Comparison of ENCODE assay signal across 25 cellular contexts in genomic region chr2:143333847-143334246, GRCh38.
DNase-seq lines count a peak whose midpoint lies in the region; ATAC-seq, FAIRE-seq and TF ChIP-seq lines count a peak whose summit lies in the region.
"Had no signal": no experiment of that assay in that cellular context is flagged by ENCODE, and none has a peak within 500 bp of the region (broad histone marks: within the 10 kb centered on the region; RNA-seq: fewer than 3 reads in every experiment).

No MANE protein-coding gene starts in this region.

- peak overlapping the region; percentile 77 for H3K27ac ChIP-seq in 22Rv1
- no peak overlapping the region for H3K27ac ChIP-seq in neural progenitor cell
- H3K27ac ChIP-seq in kidney (ENCODE audit: low read depth in 2 of 2, low read length in 2 of 2) = no peak overlapping the region
- H3K27ac ChIP-seq: BLaER1, PC-9, SJSA1 had no signal

- H3K4me3 ChIP-seq in LNCaP clone FGC (ENCODE audit: low read depth, low read length) = peak overlapping the region; percentile 39
- H3K4me3 ChIP-seq in neural progenitor cell = no peak overlapping the region
- no peak overlapping the region for H3K4me3 ChIP-seq in kidney (ENCODE audit: low read length in 2 of 2)
- H3K4me3 ChIP-seq: BLaER1, GM23338, PC-9, SJSA1 had no signal

- peak overlapping the region; percentile 42 for H2AFZ ChIP-seq in neural progenitor cell (replicated peaks)
- H2AFZ ChIP-seq: PC-9 had no signal

- no peaks in the 10 kb centered on the region for H3K9me3 Mint-ChIP-seq in central memory CD8-positive, alpha-beta T cell
- H3K9me3 Mint-ChIP-seq in neural progenitor cell = no peaks in the 10 kb centered on the region
- H3K9me3 Mint-ChIP-seq: CD4-positive, CD25-positive, alpha-beta regulatory T cell; GM23338; H9 had no signal

- DNase-seq in LNCaP clone FGC (ENCODE audit: low read depth) (no peak), neural progenitor cell (ENCODE audit: low spot score) (no peak), COLO668 (lab: John Stamatoyannopoulos, UW; ENCODE audit: unreplicated experiment) (no peak), kidney (no peak)
- no peak for DNase-seq in central memory CD8-positive, alpha-beta T cell (ENCODE audit: low spot score in 2 of 2)
- DNase-seq in NK-92 treated with Interleukin-12 subunit alpha and Interleukin-12 subunit beta, amount 100 ng/mL, for 24 hours (lab: John Stamatoyannopoulos, UW) = no peak
- DNase-seq: CD4-positive, CD25-positive, alpha-beta regulatory T cell; COR-L47; H9; Kasumi-1; MV-4-11; NCI-H1105; NCI-H1436 treated with DMSO at 0.1 percent for 48 hours; NCI-H187 treated with DMSO at 0.1 percent for 48 hours; NCI-H524; NCI-H748 treated with DMSO at 0.1 percent for 48 hours; PC-9; Right ventricle myocardium superior had no signal

- H3K27me3 Mint-ChIP-seq in central memory CD8-positive, alpha-beta T cell = no peaks in the 10 kb centered on the region
- H3K27me3 Mint-ChIP-seq in neural progenitor cell (ENCODE audit: insufficient read depth, low read depth) = peaks cover 2% of the 10 kb centered on the region
- H3K27me3 Mint-ChIP-seq: CD4-positive, CD25-positive, alpha-beta regulatory T cell had no signal

- H3K36me3 Mint-ChIP-seq in central memory CD8-positive, alpha-beta T cell (ENCODE audit: insufficient read depth) = peaks cover 1% of the 10 kb centered on the region
- H3K36me3 Mint-ChIP-seq in neural progenitor cell = no peaks in the 10 kb centered on the region

- H3K27me3 ChIP-seq in neural progenitor cell = no peaks in the 10 kb centered on the region
- H3K27me3 ChIP-seq: BLaER1, SJSA1 had no signal

- H3K36me3 ChIP-seq in neural progenitor cell = no peaks in the 10 kb centered on the region
- H3K36me3 ChIP-seq in kidney (ENCODE audit: control insufficient read depth in 1 of 2, insufficient read depth in 2 of 2, low read length in 2 of 2) = no peaks in the 10 kb centered on the region
- H3K36me3 ChIP-seq: BLaER1, SJSA1 had no signal

- peaks cover 65% of the 10 kb centered on the region for H3K4me1 Mint-ChIP-seq in central memory CD8-positive, alpha-beta T cell
- H3K4me1 Mint-ChIP-seq in neural progenitor cell = no peaks in the 10 kb centered on the region
- H3K4me1 Mint-ChIP-seq: GM23338, H9 had no signal

- H3K9ac ChIP-seq in neural progenitor cell (no peak overlapping the region), kidney (ENCODE audit: low read length in 2 of 2) (no peak overlapping the region)
- H3K9ac ChIP-seq: BLaER1 had no signal

- ATAC-seq in central memory CD8-positive, alpha-beta T cell (replicated peaks; ENCODE audit: extremely low read depth, poor library complexity, severe bottlenecking) = peak; percentile 43
- ATAC-seq: GM23338, HepG2 had no signal

- no peaks in the 10 kb centered on the region for H3F3A ChIP-seq in neural progenitor cell (ENCODE audit: low read depth)

- H3K4me3 Mint-ChIP-seq in central memory CD8-positive, alpha-beta T cell = no peak overlapping the region
- no peak overlapping the region for H3K4me3 Mint-ChIP-seq in neural progenitor cell
- H3K4me3 Mint-ChIP-seq: CD4-positive, CD25-positive, alpha-beta regulatory T cell; GM23338; H9 had no signal

- intact Hi-C loops in kidney (cut with DNase I) = no loop called here

- H3K4me1 ChIP-seq in neural progenitor cell = no peaks in the 10 kb centered on the region
- H3K4me1 ChIP-seq in kidney (ENCODE audit: control insufficient read depth in 1 of 2, insufficient read depth in 1 of 2, low read depth in 1 of 2, low read length in 2 of 2) = no peaks in the 10 kb centered on the region
- H3K4me1 ChIP-seq: BLaER1, SJSA1 had no signal

- FAIRE-seq in kidney (lab: Jason Lieb, UNC) = no peak
- FAIRE-seq: A204.1, G401.6, HepG2 had no signal

- TF ChIP-seq CTCF in 22Rv1 (IDR thresholded peaks at IDR 0.05) (no peak), LNCaP clone FGC (IDR thresholded peaks at IDR 0.05; ENCODE audit: control insufficient read depth, extremely low read depth, insufficient read depth) (no peak), neural progenitor cell (IDR thresholded peaks at IDR 0.05) (no peak), kidney (IDR thresholded peaks at IDR 0.05; ENCODE audit: borderline replicate concordance, extremely low read depth, insufficient read depth) (no peak)

- no peak overlapping the region for H3K4me2 ChIP-seq in neural progenitor cell
- H3K4me2 ChIP-seq: BLaER1, GM23338, PC-9 had no signal

- H3K27ac Mint-ChIP-seq in central memory CD8-positive, alpha-beta T cell (ENCODE audit: low read depth) = no peak overlapping the region
- H3K27ac Mint-ChIP-seq in neural progenitor cell = no peak overlapping the region
- H3K27ac Mint-ChIP-seq: GM23338, H9 had no signal

- no peaks in the 10 kb centered on the region for H3K79me2 ChIP-seq in neural progenitor cell (ENCODE audit: low read depth)

- H3K9me3 ChIP-seq in neural progenitor cell (ENCODE audit: low read depth) (no peaks in the 10 kb centered on the region), kidney (ENCODE audit: control insufficient read depth in 1 of 2, low read length in 2 of 2) (no peaks in the 10 kb centered on the region)
- H3K9me3 ChIP-seq: BLaER1, SJSA1 had no signal

- no peaks in the 10 kb centered on the region for H4K20me1 ChIP-seq in neural progenitor cell (ENCODE audit: low read depth)
- H4K20me1 ChIP-seq: BLaER1 had no signal
